14 cellular contexts compared by ENCODE assay signal in the genomic region with DNA sequence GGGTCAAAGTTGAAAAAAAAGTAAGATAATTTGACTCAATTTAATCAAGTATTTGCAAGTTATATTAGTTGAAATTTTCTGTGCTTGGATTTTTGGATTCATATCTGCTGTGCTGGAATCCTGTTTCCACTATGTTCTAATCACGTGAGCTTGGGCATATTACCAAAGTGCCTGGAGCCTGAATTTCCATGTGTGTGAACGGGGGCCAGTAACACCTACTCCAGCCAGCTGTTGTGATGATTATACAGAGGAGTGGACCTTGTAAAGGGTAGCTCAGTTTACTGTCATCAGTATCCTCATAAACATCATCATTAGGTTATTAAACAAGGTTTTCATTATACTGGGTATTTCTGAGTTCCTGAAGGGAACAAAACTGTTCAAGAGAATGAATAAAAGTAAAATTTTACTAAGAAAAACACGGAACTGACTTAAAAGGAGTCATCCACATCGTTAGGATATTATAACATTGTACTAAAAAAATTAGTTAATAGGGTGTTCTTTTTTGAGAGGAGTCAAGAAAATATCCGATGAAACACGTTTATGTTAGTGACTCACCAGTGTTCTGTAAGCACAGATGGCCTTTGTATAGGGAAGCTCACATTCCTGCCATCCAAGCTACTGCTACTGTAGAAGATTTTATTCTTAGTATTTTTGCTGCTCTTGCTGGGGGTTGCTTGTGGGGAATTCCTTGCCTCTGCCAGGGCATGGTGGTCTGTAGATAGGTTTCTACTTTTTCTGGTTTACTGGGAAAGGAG.
DNase-seq lines count a peak whose midpoint lies in the region; ATAC-seq lines count a peak whose summit lies in the region.
"Had no signal": no experiment of that assay in that cellular context is flagged by ENCODE, and none has a peak within 500 bp of the region (broad histone marks: within the 10 kb centered on the region; RNA-seq: fewer than 3 reads in every experiment).

No MANE protein-coding gene starts in this region.

- in situ Hi-C loops in SK-MEL-5 (cut with HindIII; ENCODE audit: low pct_unique_long_range_greater_than_20kb, low sequenced_read_pairs), result no loop called here

- H3K9me3 Mint-ChIP-seq in activated naive CD4-positive, alpha-beta T cell treated with anti-CD3 and anti-CD28 coated beads, Interleukin-2, amount 10 ng/mL, durations not matched to agents 7 days and 5 days, result no peaks in the 10 kb centered on the region
- no peaks in the 10 kb centered on the region for H3K9me3 Mint-ChIP-seq in activated CD8-positive, alpha-beta T cell treated with anti-CD3 and anti-CD28 coated beads, Interleukin-2, amount 10 ng/mL, durations not matched to agents 7 days and 5 days (ENCODE audit: insufficient read depth)

- CTCF ChIA-PET in activated naive CD4-positive, alpha-beta T cell treated with anti-CD3 and anti-CD28 coated beads, Interleukin-2, amount 10 ng/mL, durations not matched to agents 7 days and 5 days (lab: Charles Lee), result no interaction called here
- CTCF ChIA-PET in activated CD8-positive, alpha-beta T cell treated with anti-CD3 and anti-CD28 coated beads, Interleukin-2, amount 10 ng/mL, durations not matched to agents 7 days and 5 days (lab: Charles Lee), result no interaction called here

- H3K36me3 Mint-ChIP-seq in activated naive CD4-positive, alpha-beta T cell treated with anti-CD3 and anti-CD28 coated beads, Interleukin-2, amount 10 ng/mL, durations not matched to agents 7 days and 5 days, result no peaks in the 10 kb centered on the region
- no peaks in the 10 kb centered on the region for H3K36me3 Mint-ChIP-seq in activated CD8-positive, alpha-beta T cell treated with anti-CD3 and anti-CD28 coated beads, Interleukin-2, amount 10 ng/mL, durations not matched to agents 7 days and 5 days (ENCODE audit: low read depth)
- H3K36me3 Mint-ChIP-seq: naive thymus-derived CD4-positive, alpha-beta T cell had no signal

- no peaks in the 10 kb centered on the region for H3K27me3 Mint-ChIP-seq in activated naive CD4-positive, alpha-beta T cell treated with anti-CD3 and anti-CD28 coated beads, Interleukin-2, amount 10 ng/mL, durations not matched to agents 7 days and 5 days
- no peaks in the 10 kb centered on the region for H3K27me3 Mint-ChIP-seq in activated CD8-positive, alpha-beta T cell treated with anti-CD3 and anti-CD28 coated beads, Interleukin-2, amount 10 ng/mL, durations not matched to agents 7 days and 5 days (ENCODE audit: low read depth)
- H3K27me3 Mint-ChIP-seq: naive thymus-derived CD4-positive, alpha-beta T cell had no signal

- POLR2A ChIA-PET in activated CD8-positive, alpha-beta T cell treated with anti-CD3 and anti-CD28 coated beads, Interleukin-2, amount 10 ng/mL, durations not matched to agents 7 days and 5 days (lab: Charles Lee), result no interaction called here

- no peaks in the 10 kb centered on the region for H3K4me1 Mint-ChIP-seq in activated naive CD4-positive, alpha-beta T cell treated with anti-CD3 and anti-CD28 coated beads, Interleukin-2, amount 10 ng/mL, durations not matched to agents 7 days and 5 days
- H3K4me1 Mint-ChIP-seq in activated CD8-positive, alpha-beta T cell treated with anti-CD3 and anti-CD28 coated beads, Interleukin-2, amount 10 ng/mL, durations not matched to agents 7 days and 5 days (ENCODE audit: low read depth), result no peaks in the 10 kb centered on the region
- H3K4me1 Mint-ChIP-seq: naive thymus-derived CD4-positive, alpha-beta T cell had no signal

- H3K4me3 Mint-ChIP-seq in activated naive CD4-positive, alpha-beta T cell treated with anti-CD3 and anti-CD28 coated beads, Interleukin-2, amount 10 ng/mL, durations not matched to agents 7 days and 5 days, result no peak overlapping the region
- no peak overlapping the region for H3K4me3 Mint-ChIP-seq in activated CD8-positive, alpha-beta T cell treated with anti-CD3 and anti-CD28 coated beads, Interleukin-2, amount 10 ng/mL, durations not matched to agents 7 days and 5 days
- H3K4me3 Mint-ChIP-seq: naive thymus-derived CD4-positive, alpha-beta T cell had no signal

- DNase-seq in GM03348 (ENCODE audit: low spot score), result peak; percentile 37
- peak; percentile 64 for DNase-seq in SK-MEL-5 (ENCODE audit: low read depth, low spot score)
- DNase-seq in foreskin melanocyte, result peak; percentile 66
- peak; percentile 78 for DNase-seq in renal cortical epithelial cell (ENCODE audit: low read depth)
- DNase-seq in mesenteric fat pad (ENCODE audit: low spot score), result no peak
- no peak for DNase-seq in activated naive CD4-positive, alpha-beta T cell treated with anti-CD3 and anti-CD28 coated beads, Interleukin-2, amount 10 ng/mL, durations not matched to agents 7 days and 5 days
- DNase-seq in activated CD8-positive, alpha-beta T cell treated with anti-CD3 and anti-CD28 coated beads, Interleukin-2, amount 10 ng/mL, durations not matched to agents 7 days and 5 days, result no peak
- DNase-seq: activated CD4-positive, CD25-positive, alpha-beta regulatory T cell; activated naive CD4-positive, alpha-beta T cell treated with anti-CD3 and anti-CD28 coated beads, Interleukin-2, amount 50 U/mL, for 16 hours; DND-41; esophagus squamous epithelium; naive thymus-derived CD4-positive, alpha-beta T cell; stimulated activated CD4-positive, alpha-beta T cell treated with anti-CD3 and anti-CD28 coated beads, Interleukin-2, amount 100 ng/mL, for 48 hours had no signal

- ATAC-seq in activated CD8-positive, alpha-beta T cell treated with anti-CD3 and anti-CD28 coated beads, Interleukin-2, amount 10 ng/mL, durations not matched to agents 7 days and 5 days, result no peak
- ATAC-seq in HG02885 (IDR thresholded peaks at IDR 0.05; ENCODE audit: poor library complexity, unreplicated experiment), result no peak
- ATAC-seq: naive thymus-derived CD4-positive, alpha-beta T cell had no signal

- no peak overlapping the region for H3K27ac Mint-ChIP-seq in activated naive CD4-positive, alpha-beta T cell treated with anti-CD3 and anti-CD28 coated beads, Interleukin-2, amount 10 ng/mL, durations not matched to agents 7 days and 5 days
- H3K27ac Mint-ChIP-seq in activated CD8-positive, alpha-beta T cell treated with anti-CD3 and anti-CD28 coated beads, Interleukin-2, amount 10 ng/mL, durations not matched to agents 7 days and 5 days, result no peak overlapping the region
- H3K27ac Mint-ChIP-seq: naive thymus-derived CD4-positive, alpha-beta T cell had no signal

Comparison
In these comparisons a context has a peak if more than half of its experiments do, and no peak if none do; other contexts are left out.
1. DNase-seq: peak in GM03348 (single experiment), SK-MEL-5 (single experiment), foreskin melanocyte (single experiment) and renal cortical epithelial cell (single experiment); none in mesenteric fat pad (single experiment), activated naive CD4-positive, alpha-beta T cell treated with anti-CD3 and anti-CD28 coated beads, Interleukin-2, amount 10 ng/mL, durations not matched to agents 7 days and 5 days (single experiment) and activated CD8-positive, alpha-beta T cell treated with anti-CD3 and anti-CD28 coated beads, Interleukin-2, amount 10 ng/mL, durations not matched to agents 7 days and 5 days (single experiment).